Comparison of ENCODE assay signal across 9 cellular contexts in the genomic region with DNA sequence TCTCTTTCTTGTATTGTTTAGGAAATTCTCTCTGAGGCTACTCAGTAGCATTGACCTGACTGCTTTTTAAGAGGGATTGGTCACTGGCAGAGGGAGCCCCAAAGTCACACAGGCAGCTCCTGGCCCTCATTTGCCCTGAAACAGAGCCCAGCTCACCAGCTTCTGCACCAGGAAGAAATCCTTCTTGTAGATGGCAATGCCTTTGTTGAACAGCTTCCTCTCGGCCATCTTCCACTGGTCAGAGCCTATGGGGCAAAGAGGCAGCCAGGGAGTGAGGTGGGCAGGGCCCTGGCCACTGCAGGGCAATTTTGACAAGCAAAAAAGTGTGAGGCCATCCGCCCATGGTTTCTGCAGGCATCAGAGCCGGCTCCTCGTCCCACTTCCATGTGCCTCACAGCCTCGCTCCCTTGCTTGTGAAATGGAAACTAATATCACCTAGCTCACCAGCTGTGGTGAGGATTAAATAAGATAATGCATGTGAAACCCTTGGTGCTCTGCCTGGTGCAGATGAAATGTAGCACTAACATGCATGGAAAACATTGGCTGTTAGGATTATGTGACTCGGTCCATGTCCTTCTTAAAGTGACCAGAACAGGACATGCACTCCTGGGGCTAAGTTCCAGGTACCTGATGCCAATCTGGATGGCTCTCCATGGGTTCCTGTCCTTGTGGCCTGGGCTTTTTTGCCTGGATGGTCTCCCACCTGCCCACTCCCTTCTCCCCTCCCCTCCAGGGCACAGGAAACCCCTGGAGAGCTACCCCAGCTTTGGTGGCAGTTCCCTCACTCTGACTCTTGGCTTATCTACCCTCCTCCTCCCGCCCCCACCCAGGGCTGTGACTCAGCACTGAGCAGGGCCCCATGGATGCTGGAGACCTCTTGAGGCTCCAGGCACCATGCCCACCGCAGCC. TPM values are rescaled to one million over a fixed set of nuclear protein-coding genes. Genes with fewer than 3 reads are reported as not detected.
DNase-seq lines count a peak whose midpoint lies in the region; ATAC-seq, FAIRE-seq and TF ChIP-seq lines count a peak whose summit lies in the region.
"Had no signal": no experiment of that assay in that cellular context is flagged by ENCODE, and none has a peak within 500 bp of the region (broad histone marks: within the 10 kb centered on the region; RNA-seq: fewer than 3 reads in every experiment).

No MANE protein-coding gene starts in this region.

- H3K27me3 ChIP-seq in K562 (ENCODE audit: control insufficient read depth in 2 of 2, insufficient read depth in 2 of 2, low read length in 2 of 2) = no peaks in the 10 kb centered on the region

- in situ Hi-C loops in K562 (cut with MboI) = loop anchor here (5.0 kb wide), 1 partner anchor 102 kb away; no protein-coding TSS in a partner anchor

- H3K79me2 ChIP-seq in K562 (ENCODE audit: control insufficient read depth, insufficient read depth, low read length) = peaks cover 35% of the 10 kb centered on the region

- no peak for TF ChIP-seq CTCF in K562 (IDR thresholded peaks at IDR 0.05 in 2 of 3, conservative IDR thresholded peaks at IDR 0.05 in 1 of 3; ENCODE audit: insufficient read depth in 2 of 3, low read depth in 1 of 3, low read length in 3 of 3)

- peak; percentile 79 for ATAC-seq in K562

- peak overlapping the region; percentile 61 for H3K27ac ChIP-seq in K562 (ENCODE audit: extremely low read depth, low read depth, low read length)

- FAIRE-seq in K562 (lab: Jason Lieb, UNC) = peak; percentile 74

- BruUV-seq in K562 (replicated peaks; lab: Mats Ljungman, UMichigan) = no TSS peak

- no peaks in the 10 kb centered on the region for H4K20me1 ChIP-seq in K562 (replicated peaks; ENCODE audit: control insufficient read depth, insufficient read depth, low read length)

- peak overlapping the region; percentile 56; the same call in 1 of the 2 replicates for H2AFZ ChIP-seq in K562 (ENCODE audit: low read depth, low read length)

- no peaks in the 10 kb centered on the region for H3K9me3 ChIP-seq in K562 (replicated peaks; ENCODE audit: control insufficient read depth, insufficient read depth, low read depth, low read length)

- WGBS in K562 (ENCODE audit: insufficient coverage, low coverage, missing lambda C conversion rate) = 68% methylated on average over 7 of the region's 8 CpGs

- 0 out of 4 replicates have a peak, but pooled peaks of 1 of the 2 experiments have one; percentile 21 for TF ChIP-seq RAD21 in K562 (CRISPR knock-in tag; conservative IDR thresholded peaks at IDR 0.05 in 1 of 2, IDR thresholded peaks at IDR 0.05 in 1 of 2)

- H3K9me1 ChIP-seq in K562 (ENCODE audit: control insufficient read depth, insufficient read depth, low read length) = peaks cover 2% of the 10 kb centered on the region

- peak; percentile 60; the same call in 1 of the 2 replicates for TF ChIP-seq EP300 in K562 (IDR thresholded peaks at IDR 0.05; ENCODE audit: low read length)

- H3K4me3 ChIP-seq in K562 = no peak overlapping the region

- TF ChIP-seq POLR2A in K562 (conservative IDR thresholded peaks at IDR 0.05) = no peak

- peaks cover 41% of the 10 kb centered on the region in 2 experiments for H3K4me1 ChIP-seq in K562 (replicated peaks in 1 of 2; ENCODE audit: control insufficient read depth in 2 of 2, insufficient read depth in 2 of 2, low read length in 2 of 2)

- CTCF ChIA-PET in K562 (lab: Yijun Ruan, JAX; ENCODE audit: low intra/inter-chr PET ratio) = no interaction called here

- peak overlapping the region; percentile 61; the same call in 1 of the 2 replicates for H3K4me2 ChIP-seq in K562 (ENCODE audit: insufficient read depth, low read length)

- DNase-seq in stimulated activated CD4-positive, alpha-beta T cell treated with anti-CD3 and anti-CD28 coated beads, Interleukin-15, amount 100 ng/mL, for 24 hours = peak; percentile 43
- DNase-seq in stimulated activated CD4-positive, alpha-beta T cell treated with anti-CD3 and anti-CD28 coated beads, Interleukin-12 subunit alpha, Interleukin-12 subunit beta, amount 100 ng/mL, for 4 hours = no peak
- DNase-seq in K562 (ENCODE audit: extremely low read depth in 1 of 4, low spot score in 3 of 4) = peak; percentile 59 to 88 (median 74)
- peak; percentile 44 for DNase-seq in myocyte (ENCODE audit: low read depth)
- DNase-seq in cerebellar cortex (ENCODE audit: low spot score) = no peak
- DNase-seq in NCI-H2171 treated with DMSO at 0.1 percent for 48 hours (lab: John Stamatoyannopoulos, UW) = no peak
- no peak for DNase-seq in hepatic stellate cell (ENCODE audit: low spot score)
- DNase-seq in activated CD4-positive, alpha-beta T cell treated with anti-CD3 and anti-CD28 coated beads, Interleukin-2, amount 50 U/mL, for 48 hours = no peak
- DNase-seq: NCI-H526 had no signal

- intact Hi-C loops in K562 (cut with micrococcal nuclease) = no loop called here

- POLR2A ChIA-PET in K562 (lab: Yijun Ruan, JAX) = no interaction called here

- H3K9ac ChIP-seq in K562 (ENCODE audit: insufficient read depth in 1 of 2, low read depth in 2 of 2, low read length in 2 of 2) = peak overlapping the region; percentile 38 to 79; a peak in 3 of 4 replicates

- H3K36me3 ChIP-seq in K562 (ENCODE audit: control insufficient read depth, insufficient read depth, low read length) = peaks cover 98% of the 10 kb centered on the region

TF ChIP-seq in K562, 482 proteins besides CTCF, POLR2A, EP300 and RAD21 (continues in another document):
- TF ChIP-seq TFAM (CRISPR knock-in tag; conservative IDR thresholded peaks at IDR 0.05) (no peak), PCBP2 (IDR thresholded peaks at IDR 0.05; ENCODE audit: low read depth, low read length, poor library complexity, severe bottlenecking) (no peak), C11orf30 (IDR thresholded peaks at IDR 0.05; ENCODE audit: low read depth) (peak; percentile 88), RCOR1 (IDR thresholded peaks at IDR 0.05; ENCODE audit: borderline replicate concordance in 1 of 2, low read depth in 2 of 2, low read length in 2 of 2) (peak in 1 of 2 experiments; percentile 77; a peak in 2 of 4 replicates), CTBP1 (IDR thresholded peaks at IDR 0.05; ENCODE audit: borderline replicate concordance) (peak; percentile 81; the same call in 1 of the 2 replicates), ZNF124 (CRISPR knock-in tag; IDR thresholded peaks at IDR 0.05) (no peak), HCFC1 (IDR thresholded peaks at IDR 0.05; ENCODE audit: low read depth, low read length) (no peak)
- TF ChIP-seq, protein P1, sequence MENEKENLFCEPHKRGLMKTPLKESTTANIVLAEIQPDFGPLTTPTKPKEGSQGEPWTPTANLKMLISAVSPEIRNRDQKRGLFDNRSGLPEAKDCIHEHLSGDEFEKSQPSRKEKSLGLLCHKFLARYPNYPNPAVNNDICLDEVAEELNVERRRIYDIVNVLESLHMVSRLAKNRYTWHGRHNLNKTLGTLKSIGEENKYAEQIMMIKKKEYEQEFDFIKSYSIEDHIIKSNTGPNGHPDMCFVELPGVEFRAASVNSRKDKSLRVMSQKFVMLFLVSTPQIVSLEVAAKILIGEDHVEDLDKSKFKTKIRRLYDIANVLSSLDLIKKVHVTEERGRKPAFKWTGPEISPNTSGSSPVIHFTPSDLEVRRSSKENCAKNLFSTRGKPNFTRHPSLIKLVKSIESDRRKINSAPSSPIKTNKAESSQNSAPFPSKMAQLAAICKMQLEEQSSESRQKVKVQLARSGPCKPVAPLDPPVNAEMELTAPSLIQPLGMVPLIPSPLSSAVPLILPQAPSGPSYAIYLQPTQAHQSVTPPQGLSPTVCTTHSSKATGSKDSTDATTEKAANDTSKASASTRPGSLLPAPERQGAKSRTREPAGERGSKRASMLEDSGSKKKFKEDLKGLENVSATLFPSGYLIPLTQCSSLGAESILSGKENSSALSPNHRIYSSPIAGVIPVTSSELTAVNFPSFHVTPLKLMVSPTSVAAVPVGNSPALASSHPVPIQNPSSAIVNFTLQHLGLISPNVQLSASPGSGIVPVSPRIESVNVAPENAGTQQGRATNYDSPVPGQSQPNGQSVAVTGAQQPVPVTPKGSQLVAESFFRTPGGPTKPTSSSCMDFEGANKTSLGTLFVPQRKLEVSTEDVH (IDR thresholded peaks at IDR 0.05; ENCODE audit: low read depth, partially characterized antibody) = no peak
- TF ChIP-seq, protein P2, sequence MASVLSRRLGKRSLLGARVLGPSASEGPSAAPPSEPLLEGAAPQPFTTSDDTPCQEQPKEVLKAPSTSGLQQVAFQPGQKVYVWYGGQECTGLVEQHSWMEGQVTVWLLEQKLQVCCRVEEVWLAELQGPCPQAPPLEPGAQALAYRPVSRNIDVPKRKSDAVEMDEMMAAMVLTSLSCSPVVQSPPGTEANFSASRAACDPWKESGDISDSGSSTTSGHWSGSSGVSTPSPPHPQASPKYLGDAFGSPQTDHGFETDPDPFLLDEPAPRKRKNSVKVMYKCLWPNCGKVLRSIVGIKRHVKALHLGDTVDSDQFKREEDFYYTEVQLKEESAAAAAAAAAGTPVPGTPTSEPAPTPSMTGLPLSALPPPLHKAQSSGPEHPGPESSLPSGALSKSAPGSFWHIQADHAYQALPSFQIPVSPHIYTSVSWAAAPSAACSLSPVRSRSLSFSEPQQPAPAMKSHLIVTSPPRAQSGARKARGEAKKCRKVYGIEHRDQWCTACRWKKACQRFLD (CRISPR knock-in tag; IDR thresholded peaks at IDR 0.05) = no peak

RNA-seq across cellular contexts. Expression of a gene that starts 11.2 kb away (rescaled TPM):
- total RNA-seq in K562 (2011; cell fraction: chromatin; rRNA removed; ENCODE audit: low replicate concordance) = 5.1 and 6.7 TPM in 2 replicates
- 6.8 and 8.0 TPM in 2 replicates for total RNA-seq in K562 (2011; cell fraction: nucleolus; rRNA removed)
- total RNA-seq in K562 (2011; cell fraction: nucleoplasm; rRNA removed) = 8.8 and 9.7 TPM in 2 replicates
- total RNA-seq in K562 (2014; rRNA removed) (4.6 and 4.7 TPM in 2 replicates), K562 (2014; rRNA removed; fragmentation: Illumina TruSeq; extraction: Trizol) (7.9 and 8.7 TPM in 2 replicates), K562 (2015; rRNA removed; fragmentation: Illumina TruSeq; extraction: Trizol) (6.6 and 7.1 TPM in 2 replicates), K562 (2021) (24.8 and 26.4 TPM in 2 replicates), myocyte (26.4 and 29.0 TPM in 2 replicates)
- polyA plus RNA-seq in K562 (2011; rRNA removed) (7.5 and 11.3 TPM in 2 replicates), K562 (2014; fragmentation: Illumina TruSeq; extraction: Trizol) (15.5 and 15.7 TPM in 2 replicates), K562 (2014; fragmentation: Nextera tagmentation; extraction: Ambion mirVana) (1 to 10 TPM; 1.7 to 2.4 TPM), K562 (2014; rRNA removed) (12.7 and 15.1 TPM in 2 replicates)
- 6.3 and 7.9 TPM in 2 replicates for polyA plus RNA-seq in K562 (2011; cell fraction: cytosol; rRNA removed)
- 6.2 and 6.9 TPM in 2 replicates for polyA plus RNA-seq in K562 (2011; cell fraction: nucleus; rRNA removed)
- 18.6 and 26.5 TPM in 2 replicates for polyA plus RNA-seq in K562 (2012)
- 6.4 and 9.0 TPM in 2 replicates for polyA minus RNA-seq in K562 (2011; rRNA and poly(A)+ RNA removed)
- 4.3 and 7.6 TPM in 2 replicates for polyA minus RNA-seq in K562 (2011; cell fraction: cytosol; rRNA and poly(A)+ RNA removed)
- polyA minus RNA-seq in K562 (2011; cell fraction: nucleus; rRNA and poly(A)+ RNA removed) = 3.3 and 3.4 TPM in 2 replicates
- polyA plus RNA-seq in myocyte (2012) = 144 TPM

Comparison
In these comparisons a context has a peak if more than half of its experiments do, and no peak if none do; other contexts are left out.
1. DNase-seq: peak in stimulated activated CD4-positive, alpha-beta T cell treated with anti-CD3 and anti-CD28 coated beads, Interleukin-15, amount 100 ng/mL, for 24 hours (single experiment), K562 (4 of 4) and myocyte (single experiment); none in stimulated activated CD4-positive, alpha-beta T cell treated with anti-CD3 and anti-CD28 coated beads, Interleukin-12 subunit alpha, Interleukin-12 subunit beta, amount 100 ng/mL, for 4 hours (single experiment), cerebellar cortex (single experiment), NCI-H2171 treated with DMSO at 0.1 percent for 48 hours (single experiment), hepatic stellate cell (single experiment) and activated CD4-positive, alpha-beta T cell treated with anti-CD3 and anti-CD28 coated beads, Interleukin-2, amount 50 U/mL, for 48 hours (0 of 2).